ENCODE assay signal across 1 cellular context in the genomic region with DNA sequence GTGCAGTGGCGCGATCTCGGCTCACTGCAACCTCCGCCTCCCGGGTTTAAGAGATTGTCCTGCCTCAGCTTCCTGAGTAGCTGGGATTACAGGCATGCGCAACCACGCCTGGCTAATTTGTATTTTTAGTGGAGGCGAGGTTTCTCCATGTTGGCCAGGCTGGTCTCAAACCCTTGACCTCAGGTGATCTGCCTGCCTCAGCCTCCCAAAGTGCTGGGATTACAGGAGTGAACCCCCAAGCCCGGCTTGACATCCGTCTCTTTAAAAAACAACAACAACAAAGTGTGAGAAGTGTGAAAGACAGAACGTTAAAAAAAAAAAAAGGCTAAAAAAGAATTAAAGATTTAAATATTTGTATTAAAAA.
TF ChIP-seq lines count a peak whose summit lies in the region.
"Not testable (repeated sequence)": the region's sequence is repeated elsewhere in the genome, so short reads cannot be mapped to it uniquely, and the experiment has no call there.

No MANE protein-coding gene starts in this region.

TF ChIP-seq in K562, 482 proteins besides CTCF, POLR2A, EP300 and RAD21:
- TF ChIP-seq HDGF (IDR thresholded peaks at IDR 0.05) (0 out of 2 replicates have a peak, but pooled peaks have one; percentile 76), BACH1 (tag; IDR thresholded peaks at IDR 0.05) (0 out of 2 replicates have a peak, but pooled peaks have one; percentile 25), BHLHE40 (IDR thresholded peaks at IDR 0.05; ENCODE audit: low read length) (0 out of 2 replicates have a peak, but pooled peaks have one; percentile 1), POLR2H (tag; IDR thresholded peaks at IDR 0.05; ENCODE audit: low read depth) (peak; percentile 28; the same call in 1 of the 2 replicates), BRD9 (IDR thresholded peaks at IDR 0.05; ENCODE audit: low read depth, partially characterized antibody) (peak; percentile 64), SMARCA5 (IDR thresholded peaks at IDR 0.05) (peak; percentile 82; the same call in 1 of the 2 replicates), FOXJ2 (tag; IDR thresholded peaks at IDR 0.05) (peak; percentile 15; the same call in 1 of the 2 replicates), NRF1 (conservative IDR thresholded peaks at IDR 0.05 in 1 of 2, IDR thresholded peaks at IDR 0.05 in 1 of 2) (peak; percentile 79 to 83), HLTF (IDR thresholded peaks at IDR 0.05) (0 out of 2 replicates have a peak, but pooled peaks have one; percentile 22), CREB1 (CRISPR knock-in tag; IDR thresholded peaks at IDR 0.05) (0 out of 2 replicates have a peak, but pooled peaks have one; percentile 8), MIER1 (IDR thresholded peaks at IDR 0.05; ENCODE audit: low read depth) (0 out of 2 replicates have a peak, but pooled peaks have one; percentile 48), NFRKB (IDR thresholded peaks at IDR 0.05; ENCODE audit: low read depth) (peak; percentile 48; the same call in 1 of the 2 replicates)
- TF ChIP-seq, protein P1, sequence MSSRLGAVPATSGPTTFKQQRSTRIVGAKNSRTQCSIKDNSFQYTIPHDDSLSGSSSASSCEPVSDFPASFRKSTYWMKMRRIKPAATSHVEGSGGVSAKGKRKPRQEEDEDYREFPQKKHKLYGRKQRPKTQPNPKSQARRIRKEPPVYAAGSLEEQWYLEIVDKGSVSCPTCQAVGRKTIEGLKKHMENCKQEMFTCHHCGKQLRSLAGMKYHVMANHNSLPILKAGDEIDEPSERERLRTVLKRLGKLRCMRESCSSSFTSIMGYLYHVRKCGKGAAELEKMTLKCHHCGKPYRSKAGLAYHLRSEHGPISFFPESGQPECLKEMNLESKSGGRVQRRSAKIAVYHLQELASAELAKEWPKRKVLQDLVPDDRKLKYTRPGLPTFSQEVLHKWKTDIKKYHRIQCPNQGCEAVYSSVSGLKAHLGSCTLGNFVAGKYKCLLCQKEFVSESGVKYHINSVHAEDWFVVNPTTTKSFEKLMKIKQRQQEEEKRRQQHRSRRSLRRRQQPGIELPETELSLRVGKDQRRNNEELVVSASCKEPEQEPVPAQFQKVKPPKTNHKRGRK (tag; IDR thresholded peaks at IDR 0.05): peak; percentile 37; the same call in 1 of the 2 replicates
- TF ChIP-seq, protein P2, sequence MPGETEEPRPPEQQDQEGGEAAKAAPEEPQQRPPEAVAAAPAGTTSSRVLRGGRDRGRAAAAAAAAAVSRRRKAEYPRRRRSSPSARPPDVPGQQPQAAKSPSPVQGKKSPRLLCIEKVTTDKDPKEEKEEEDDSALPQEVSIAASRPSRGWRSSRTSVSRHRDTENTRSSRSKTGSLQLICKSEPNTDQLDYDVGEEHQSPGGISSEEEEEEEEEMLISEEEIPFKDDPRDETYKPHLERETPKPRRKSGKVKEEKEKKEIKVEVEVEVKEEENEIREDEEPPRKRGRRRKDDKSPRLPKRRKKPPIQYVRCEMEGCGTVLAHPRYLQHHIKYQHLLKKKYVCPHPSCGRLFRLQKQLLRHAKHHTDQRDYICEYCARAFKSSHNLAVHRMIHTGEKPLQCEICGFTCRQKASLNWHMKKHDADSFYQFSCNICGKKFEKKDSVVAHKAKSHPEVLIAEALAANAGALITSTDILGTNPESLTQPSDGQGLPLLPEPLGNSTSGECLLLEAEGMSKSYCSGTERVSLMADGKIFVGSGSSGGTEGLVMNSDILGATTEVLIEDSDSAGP (CRISPR knock-in tag; IDR thresholded peaks at IDR 0.05): peak; percentile 61; the same call in 1 of the 2 replicates
- TF ChIP-seq CREB1 (IDR thresholded peaks at IDR 0.05): not testable (repeated sequence)
